ENCODE assay signal across 1 cellular context in genomic region chr12:131452444-131452860, GRCh38.
TF ChIP-seq lines count a peak whose summit lies in the region.

No MANE protein-coding gene starts in this region.

TF ChIP-seq in IMR-90, 13 proteins besides CTCF, POLR2A, EP300 and RAD21 (continued from another document):
- TF ChIP-seq NFE2L2 (IDR thresholded peaks at IDR 0.05; ENCODE audit: low read depth, low read length) (no peak), SMC3 (IDR thresholded peaks at IDR 0.05; ENCODE audit: low read depth, low read length) (no peak), FOS (IDR thresholded peaks at IDR 0.05; ENCODE audit: low read depth, low read length) (no peak), ELK1 (IDR thresholded peaks at IDR 0.05; ENCODE audit: borderline replicate concordance, low read depth, low read length) (no peak), CHD1 (IDR thresholded peaks at IDR 0.05; ENCODE audit: low read depth, low read length) (no peak), RFX5 (IDR thresholded peaks at IDR 0.05; ENCODE audit: low read depth, low read length) (no peak), BHLHE40 (IDR thresholded peaks at IDR 0.05; ENCODE audit: low read depth, low read length) (no peak), USF2 (IDR thresholded peaks at IDR 0.05; ENCODE audit: low read depth, low read length) (no peak)
TF ChIP-seq in IMR-90: peak in this region for 0.
